In the genomic region with DNA sequence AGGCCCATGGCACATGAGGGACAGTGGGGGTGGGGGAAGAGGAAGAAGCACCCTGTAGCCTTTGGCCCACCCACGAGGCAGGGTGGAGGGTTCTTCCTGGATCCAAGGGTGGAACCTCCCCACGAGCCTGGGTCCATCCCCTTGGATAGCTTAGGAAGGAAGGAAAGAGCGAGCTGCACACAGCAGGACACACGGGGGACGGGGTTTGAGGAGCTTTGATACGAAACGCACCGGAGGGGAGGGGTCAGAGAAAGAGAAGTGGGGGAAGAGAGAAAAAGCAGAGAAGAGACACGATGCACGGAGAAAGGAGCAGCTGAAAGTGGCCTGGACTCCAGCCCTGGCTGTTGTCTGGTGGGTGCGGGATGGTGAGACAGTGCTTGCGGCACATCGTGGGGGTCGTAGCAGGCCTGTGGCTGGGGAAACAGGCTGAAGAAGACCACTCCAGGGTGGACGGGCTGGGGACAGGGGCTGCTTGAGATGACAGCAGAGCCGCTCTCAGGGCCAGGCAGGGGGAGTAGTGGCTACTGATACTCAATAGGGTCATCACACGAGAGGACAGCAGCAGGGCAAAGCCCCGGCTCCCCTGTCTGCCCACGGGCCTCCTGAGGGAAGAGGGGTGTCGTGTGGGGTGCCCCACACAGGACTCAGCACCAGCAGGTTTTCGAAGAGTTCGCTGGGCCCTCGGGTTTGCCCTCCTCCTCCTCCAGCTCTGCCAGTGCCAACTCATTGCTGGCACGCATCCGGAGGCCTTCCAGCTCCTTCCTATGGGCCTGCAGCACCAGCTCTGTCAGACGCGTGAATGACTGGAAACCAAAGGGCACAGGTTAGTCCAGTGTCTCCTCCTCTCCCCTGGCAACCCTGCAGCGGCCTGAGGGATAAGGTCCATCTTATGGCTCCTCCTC, we compare ENCODE assay signal across 1 cellular context.
TF ChIP-seq lines count a peak whose summit lies in the region.

No MANE protein-coding gene starts in this region.

TF ChIP-seq in GM23338, 12 proteins besides CTCF, POLR2A, EP300 and RAD21:
- TF ChIP-seq, protein P1, sequence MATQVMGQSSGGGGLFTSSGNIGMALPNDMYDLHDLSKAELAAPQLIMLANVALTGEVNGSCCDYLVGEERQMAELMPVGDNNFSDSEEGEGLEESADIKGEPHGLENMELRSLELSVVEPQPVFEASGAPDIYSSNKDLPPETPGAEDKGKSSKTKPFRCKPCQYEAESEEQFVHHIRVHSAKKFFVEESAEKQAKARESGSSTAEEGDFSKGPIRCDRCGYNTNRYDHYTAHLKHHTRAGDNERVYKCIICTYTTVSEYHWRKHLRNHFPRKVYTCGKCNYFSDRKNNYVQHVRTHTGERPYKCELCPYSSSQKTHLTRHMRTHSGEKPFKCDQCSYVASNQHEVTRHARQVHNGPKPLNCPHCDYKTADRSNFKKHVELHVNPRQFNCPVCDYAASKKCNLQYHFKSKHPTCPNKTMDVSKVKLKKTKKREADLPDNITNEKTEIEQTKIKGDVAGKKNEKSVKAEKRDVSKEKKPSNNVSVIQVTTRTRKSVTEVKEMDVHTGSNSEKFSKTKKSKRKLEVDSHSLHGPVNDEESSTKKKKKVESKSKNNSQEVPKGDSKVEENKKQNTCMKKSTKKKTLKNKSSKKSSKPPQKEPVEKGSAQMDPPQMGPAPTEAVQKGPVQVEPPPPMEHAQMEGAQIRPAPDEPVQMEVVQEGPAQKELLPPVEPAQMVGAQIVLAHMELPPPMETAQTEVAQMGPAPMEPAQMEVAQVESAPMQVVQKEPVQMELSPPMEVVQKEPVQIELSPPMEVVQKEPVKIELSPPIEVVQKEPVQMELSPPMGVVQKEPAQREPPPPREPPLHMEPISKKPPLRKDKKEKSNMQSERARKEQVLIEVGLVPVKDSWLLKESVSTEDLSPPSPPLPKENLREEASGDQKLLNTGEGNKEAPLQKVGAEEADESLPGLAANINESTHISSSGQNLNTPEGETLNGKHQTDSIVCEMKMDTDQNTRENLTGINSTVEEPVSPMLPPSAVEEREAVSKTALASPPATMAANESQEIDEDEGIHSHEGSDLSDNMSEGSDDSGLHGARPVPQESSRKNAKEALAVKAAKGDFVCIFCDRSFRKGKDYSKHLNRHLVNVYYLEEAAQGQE (IDR thresholded peaks at IDR 0.05; ENCODE audit: unreplicated experiment), result no peak
- TF ChIP-seq ZNF462 (CRISPR knock-in tag; IDR thresholded peaks at IDR 0.05) (no peak), ZNF331 (CRISPR knock-in tag; IDR thresholded peaks at IDR 0.05; ENCODE audit: low read depth) (no peak), ZNF114 (CRISPR knock-in tag; IDR thresholded peaks at IDR 0.05) (no peak), POLR2AphosphoS5 (IDR thresholded peaks at IDR 0.05; ENCODE audit: low read depth) (no peak), NANOG (IDR thresholded peaks at IDR 0.05; ENCODE audit: borderline replicate concordance) (no peak), STAT1 (IDR thresholded peaks at IDR 0.05; ENCODE audit: unreplicated experiment) (no peak), EZH2phosphoT487 (IDR thresholded peaks at IDR 0.05; ENCODE audit: unreplicated experiment) (no peak), JUNB (IDR thresholded peaks at IDR 0.05; ENCODE audit: unreplicated experiment) (no peak), EZH2 (IDR thresholded peaks at IDR 0.05; ENCODE audit: low read depth, unreplicated experiment) (no peak), CREB1 (CRISPR knock-in tag; IDR thresholded peaks at IDR 0.05; ENCODE audit: low read depth) (no peak)
